8 cellular contexts compared by ENCODE assay signal in genomic region chr6:26553739-26554668, GRCh38. TPM values are rescaled to one million over a fixed set of nuclear protein-coding genes. Genes with fewer than 3 reads are reported as not detected.
DNase-seq lines count a peak whose midpoint lies in the region; ATAC-seq lines count a peak whose summit lies in the region.

No MANE protein-coding gene starts in this region.

- no peak overlapping the region for H3K27ac ChIP-seq in mesendoderm (ENCODE audit: low read depth, low read length)

- no peak overlapping the region for H2BK5ac ChIP-seq in mesendoderm (ENCODE audit: low read length)

- intact Hi-C loops in Right ventricle myocardium inferior (cut with DNase I): loop anchor here (1.0 kb wide), 3 partner anchors 14 to 33 kb away; partner anchors contain the start of gene HMGN4
- intact Hi-C loops in cardiac septum (cut with DNase I): loop anchor here (1.0 to 2.0 kb wide), 2 partner anchors 16 to 19 kb away; partner anchors contain the start of gene HMGN4

- no peak overlapping the region for H2AK5ac ChIP-seq in mesendoderm (ENCODE audit: low read length)

- no peaks in the 10 kb centered on the region for H3K79me1 ChIP-seq in mesendoderm (ENCODE audit: low read length)

- H3K18ac ChIP-seq in mesendoderm (ENCODE audit: low read length): peak overlapping the region; percentile 51

- H4K8ac ChIP-seq in mesendoderm (ENCODE audit: low read depth, low read length): no peak overlapping the region

- H3K27me3 ChIP-seq in mesendoderm (ENCODE audit: insufficient read depth, low read length, poor library complexity): no peaks in the 10 kb centered on the region

- H4K5ac ChIP-seq in mesendoderm (ENCODE audit: low read length): no peak overlapping the region

- peak overlapping the region; percentile 31 for H3K4ac ChIP-seq in mesendoderm (ENCODE audit: low read depth, low read length)

- DNase-seq in Right ventricle myocardium inferior (ENCODE audit: missing footprints) (peak; percentile 80), cardiac septum (ENCODE audit: low spot score) (no peak), NCI-H69 (lab: John Stamatoyannopoulos, UW) (peak; percentile 89), mesendoderm (peak; percentile 87)
- DNase-seq in activated CD4-positive, alpha-beta T cell treated with anti-CD3 and anti-CD28 coated beads, Interleukin-2, amount 50 U/mL, for 4 hours: peak; percentile 78
- peak; percentile 65 for DNase-seq in effector CD8-positive, alpha-beta T cell (lab: John Stamatoyannopoulos, UW)
- DNase-seq in stimulated activated CD8-positive, alpha-beta memory T cell treated with anti-CD3 and anti-CD28 coated beads, Interleukin-12 subunit alpha, Interleukin-12 subunit beta, amount 100 ng/mL, for 4 hours (ENCODE audit: low read depth): peak; percentile 63

- H3K4me3 ChIP-seq in mesendoderm (ENCODE audit: low read length): peak overlapping the region; percentile 48

- no peak overlapping the region for H3K23ac ChIP-seq in mesendoderm (ENCODE audit: low read length)

- peak overlapping the region; percentile 82 for H3K4me2 ChIP-seq in mesendoderm (ENCODE audit: low read length)

- H2BK120ac ChIP-seq in mesendoderm (ENCODE audit: low read depth, low read length): no peak overlapping the region

- no CpG with 5 or more reads among the region's 19 CpGs for WGBS in mesendoderm (ENCODE audit: extremely low coverage, insufficient coverage, low lambda C conversion rate)

- no peak overlapping the region for H3K56ac ChIP-seq in mesendoderm (ENCODE audit: low read length)

- peak overlapping the region; percentile 63 for H3K9ac ChIP-seq in mesendoderm (ENCODE audit: low read length)

- no peaks in the 10 kb centered on the region for H3K36me3 ChIP-seq in mesendoderm (ENCODE audit: control insufficient read depth, insufficient read depth, low read length)

- ATAC-seq in Right ventricle myocardium inferior: peak; percentile 83
- ATAC-seq in HG03378 (IDR thresholded peaks at IDR 0.05; ENCODE audit: unreplicated experiment): peak; percentile 47

- no peaks in the 10 kb centered on the region for H3K4me1 ChIP-seq in mesendoderm (ENCODE audit: control insufficient read depth, low read depth, low read length)

- no peak overlapping the region for H2BK15ac ChIP-seq in mesendoderm (replicated peaks; ENCODE audit: low read depth)

- no peaks in the 10 kb centered on the region for H3K79me2 ChIP-seq in mesendoderm (ENCODE audit: control insufficient read depth, insufficient read depth, low read length)

RNA-seq across cellular contexts. Expression of gene HMGN4, which starts 15.8 kb away (rescaled TPM):
- 29.0 TPM for total RNA-seq in Right ventricle myocardium inferior
- 34.7 TPM for total RNA-seq in cardiac septum
- polyA plus RNA-seq in mesendoderm (2013, experiment 1 of 2): 28.8 TPM
- polyA plus RNA-seq in mesendoderm (2013, experiment 2 of 2): 30.9 TPM

RNA-seq across cellular contexts. Expression of gene ABT1, which starts 42.7 kb away (rescaled TPM):
- total RNA-seq in Right ventricle myocardium inferior (7.6 TPM), cardiac septum (7.4 TPM)
- 24.5 TPM for polyA plus RNA-seq in mesendoderm (2013, experiment 1 of 2)
- polyA plus RNA-seq in mesendoderm (2013, experiment 2 of 2): 24.8 TPM

RNA-seq across cellular contexts. Expression of gene BTN1A1, which starts 53.9 kb away (rescaled TPM):
- total RNA-seq in Right ventricle myocardium inferior: not detected
- total RNA-seq in cardiac septum: not detected
- polyA plus RNA-seq in mesendoderm (2013, experiment 1 of 2): 0.08 TPM
- 0.07 TPM for polyA plus RNA-seq in mesendoderm (2013, experiment 2 of 2)
